8 cellular contexts compared by ENCODE assay signal in the genomic region with DNA sequence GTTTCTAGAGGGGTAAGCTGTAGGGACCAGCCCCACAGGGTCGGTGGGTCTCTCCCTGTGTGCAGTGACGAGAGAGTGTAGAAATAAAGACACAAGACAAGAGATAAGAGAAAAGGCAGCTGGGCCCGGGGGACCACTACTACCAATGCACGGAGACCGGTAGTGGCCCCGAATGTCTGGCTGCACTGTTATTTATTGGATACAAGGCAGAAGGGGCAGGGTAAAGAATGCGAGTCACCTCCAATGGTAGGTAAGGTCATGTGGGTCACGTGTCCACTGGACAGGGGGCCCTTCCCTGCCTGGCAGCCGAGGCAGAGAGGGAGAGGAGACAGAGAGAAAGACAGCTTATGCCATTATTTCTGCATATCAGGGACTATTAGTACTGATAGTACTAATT. TPM values are rescaled to one million over a fixed set of nuclear protein-coding genes. Genes with fewer than 3 reads are reported as not detected.
A peak's percentile ranks its signal among the peaks of the same experiment; 100 is the strongest.
DNase-seq lines count a peak whose midpoint lies in the region; FAIRE-seq and TF ChIP-seq lines count a peak whose summit lies in the region.
"Not testable (repeated sequence)": the region's sequence is repeated elsewhere in the genome, so short reads cannot be mapped to it uniquely, and the experiment has no call there.
"Had no signal": no experiment of that assay in that cellular context is flagged by ENCODE, and none has a peak within 500 bp of the region (broad histone marks: within the 10 kb centered on the region; RNA-seq: fewer than 3 reads in every experiment).

No MANE protein-coding gene starts in this region.

- not testable (repeated sequence) for H3K79me2 ChIP-seq in PC-9 (ENCODE audit: low read depth); mammary epithelial cell (ENCODE audit: insufficient read depth, low read length); keratinocyte (ENCODE audit: control insufficient read depth, insufficient read depth, low read length)

- FAIRE-seq in keratinocyte (lab: Jason Lieb, UNC): not testable (repeated sequence)

- not testable (repeated sequence) for H3K9me3 Mint-ChIP-seq in activated CD4-positive, alpha-beta memory T cell treated with anti-CD3 and anti-CD28 coated beads for 36 hours

- 93% methylated on average over 8 of the region's 9 CpGs for WGBS in mammary epithelial cell (ENCODE audit: low coverage, missing lambda C conversion rate)

- not testable (repeated sequence) for H3K27me3 Mint-ChIP-seq in activated CD4-positive, alpha-beta memory T cell treated with anti-CD3 and anti-CD28 coated beads for 36 hours

- H3K36me3 Mint-ChIP-seq in activated CD4-positive, alpha-beta memory T cell treated with anti-CD3 and anti-CD28 coated beads for 36 hours: not testable (repeated sequence)

- H3K4me2 ChIP-seq in BLaER1 treated with 17β-estradiol and CSF1 and Interleukin-3, amounts not matched to agents 10 nM and 100 nM: peak overlapping the region; percentile 83 to 100 (median 97)
- H3K4me2 ChIP-seq in PC-9 (peak overlapping the region; percentile 98), mammary epithelial cell (ENCODE audit: insufficient read depth, low read depth, low read length) (peak overlapping the region; percentile 83), keratinocyte (ENCODE audit: control insufficient read depth, extremely low read depth, insufficient read depth, low read depth, low read length) (peak overlapping the region; percentile 100)

- peak overlapping the region in 9 of 10 experiments; percentile 49 to 75 (median 60); a peak in 13 of 20 replicates for H3K4me3 ChIP-seq in BLaER1 treated with 17β-estradiol and CSF1 and Interleukin-3, amounts not matched to agents 10 nM and 100 nM
- H3K4me3 ChIP-seq in PC-9 (peak overlapping the region; percentile 78), keratinocyte (ENCODE audit: control insufficient read depth in 2 of 3, extremely low read depth in 1 of 3, insufficient read depth in 2 of 3, low read depth in 1 of 3, low read length in 3 of 3) (peak overlapping the region in 1 of 3 experiments; percentile 84)
- H3K4me3 ChIP-seq in mammary epithelial cell (replicated peaks in 1 of 3; ENCODE audit: insufficient read depth in 1 of 3, low read depth in 2 of 3, low read length in 3 of 3): not testable (repeated sequence)

- in situ Hi-C loops in mammary epithelial cell (cut with MboI; ENCODE audit: low sequenced_read_pairs in 2 of 2): not testable (repeated sequence)

- H2AFZ ChIP-seq in PC-9; mammary epithelial cell (ENCODE audit: low read depth, low read length); keratinocyte (ENCODE audit: control insufficient read depth, low read length): not testable (repeated sequence)

- peak overlapping the region; percentile 68 for H3K4me3 Mint-ChIP-seq in activated CD4-positive, alpha-beta memory T cell treated with anti-CD3 and anti-CD28 coated beads for 36 hours

- H4K20me1 ChIP-seq in BLaER1 treated with 17β-estradiol and CSF1 and Interleukin-3, amounts not matched to agents 10 nM and 100 nM; PC-9 (ENCODE audit: insufficient read depth); mammary epithelial cell (ENCODE audit: insufficient read depth, low read length); keratinocyte (ENCODE audit: control insufficient read depth, extremely low read depth, insufficient read depth, low read length): not testable (repeated sequence)

- H3K4me1 ChIP-seq in BLaER1 treated with 17β-estradiol and CSF1 and Interleukin-3, amounts not matched to agents 10 nM and 100 nM: peaks cover 41 to 92% (median 83%) of the 10 kb centered on the region in 10 experiments
- H3K4me1 ChIP-seq in PC-9 (replicated peaks; ENCODE audit: insufficient read depth): peaks cover 18% of the 10 kb centered on the region
- H3K4me1 ChIP-seq in mammary epithelial cell (ENCODE audit: insufficient read depth, low read length): not testable (repeated sequence)
- H3K4me1 ChIP-seq in keratinocyte (ENCODE audit: control insufficient read depth, extremely low read depth, insufficient read depth, low read length): peaks cover 11% of the 10 kb centered on the region

- BruUV-seq in PC-9 (replicated peaks; lab: Mats Ljungman, UMichigan); mammary epithelial cell (replicated peaks; lab: Mats Ljungman, UMichigan): not testable (repeated sequence)

- dilution Hi-C loops in mammary epithelial cell (cut with HindIII; ENCODE audit: low sequenced_read_pairs); keratinocyte (cut with MboI; ENCODE audit: extremely low pct_ligation_motif_present, low sequenced_read_pairs): not testable (repeated sequence)

- intact Hi-C loops in PC-9 (cut with micrococcal nuclease; ENCODE audit: unreplicated experiment); activated CD4-positive, alpha-beta memory T cell treated with anti-CD3 and anti-CD28 coated beads for 36 hours (cut with micrococcal nuclease); mammary epithelial cell (cut with micrococcal nuclease); posterior vena cava (cut with DNase I): not testable (repeated sequence)

- not testable (repeated sequence) for H3K9me2 ChIP-seq in PC-9 (ENCODE audit: insufficient read depth)

- not testable (repeated sequence) for DNase-seq in PC-9; activated CD4-positive, alpha-beta memory T cell treated with anti-CD3 and anti-CD28 coated beads for 36 hours; mammary epithelial cell; keratinocyte (ENCODE audit: low read depth, low spot score)
- peak; percentile 69 for DNase-seq in posterior vena cava (ENCODE audit: low spot score)

- H3K27ac ChIP-seq in BLaER1 treated with 17β-estradiol and CSF1 and Interleukin-3, amounts not matched to agents 10 nM and 100 nM: peak overlapping the region in 10 of 11 experiments; percentile 85 to 95 (median 89); a peak in 20 of 22 replicates
- peak overlapping the region; percentile 87 for H3K27ac ChIP-seq in KOPT-K1 (ENCODE audit: low read depth, low read length, poor library complexity, severe bottlenecking)
- H3K27ac ChIP-seq in PC-9: peak overlapping the region; percentile 84
- H3K27ac ChIP-seq in mammary epithelial cell (ENCODE audit: insufficient read depth, low read depth, low read length); keratinocyte (ENCODE audit: control insufficient read depth, insufficient read depth, low read length): not testable (repeated sequence)

- H3K9me1 ChIP-seq in keratinocyte (ENCODE audit: control insufficient read depth, extremely low read depth, insufficient read depth, low read length): not testable (repeated sequence)

- H3K9me3 ChIP-seq in BLaER1 treated with 17β-estradiol and CSF1 and Interleukin-3, amounts not matched to agents 10 nM and 100 nM (replicated peaks in 1 of 11); KOPT-K1 (ENCODE audit: insufficient read depth, low read length, poor library complexity, severe bottlenecking); PC-9 (ENCODE audit: insufficient read depth, low read depth); mammary epithelial cell (replicated peaks; ENCODE audit: insufficient read depth, low read length); keratinocyte (ENCODE audit: control insufficient read depth, low read depth, low read length): not testable (repeated sequence)

- CTCF ChIA-PET in PC-9 (lab: Charles Lee); activated CD4-positive, alpha-beta memory T cell treated with anti-CD3 and anti-CD28 coated beads for 36 hours (lab: Charles Lee); mammary epithelial cell (lab: Charles Lee; ENCODE audit: low non-redundant PET): not testable (repeated sequence)

- peak overlapping the region; percentile 72 to 85 (median 79); a peak in 21 of 22 replicates for H3K9ac ChIP-seq in BLaER1 treated with 17β-estradiol and CSF1 and Interleukin-3, amounts not matched to agents 10 nM and 100 nM
- not testable (repeated sequence) for H3K9ac ChIP-seq in mammary epithelial cell (ENCODE audit: insufficient read depth, low read length)
- H3K9ac ChIP-seq in keratinocyte (ENCODE audit: control insufficient read depth, extremely low read depth, insufficient read depth, low read length): peak overlapping the region; percentile 83

- not testable (repeated sequence) for H3K4me1 Mint-ChIP-seq in activated CD4-positive, alpha-beta memory T cell treated with anti-CD3 and anti-CD28 coated beads for 36 hours (ENCODE audit: low read depth)

- POLR2A ChIA-PET in PC-9 (lab: Charles Lee; ENCODE audit: unreplicated experiment); activated CD4-positive, alpha-beta memory T cell treated with anti-CD3 and anti-CD28 coated beads for 36 hours (lab: Charles Lee): not testable (repeated sequence)

- peaks cover 9 to 27% (median 18%) of the 10 kb centered on the region in 11 experiments for H3K36me3 ChIP-seq in BLaER1 treated with 17β-estradiol and CSF1 and Interleukin-3, amounts not matched to agents 10 nM and 100 nM
- peaks cover 29% of the 10 kb centered on the region for H3K36me3 ChIP-seq in KOPT-K1 (ENCODE audit: insufficient read depth, low read length)
- H3K36me3 ChIP-seq in PC-9 (ENCODE audit: low read depth); mammary epithelial cell (ENCODE audit: insufficient read depth, low read length); keratinocyte (ENCODE audit: control insufficient read depth in 2 of 2, extremely low read depth in 1 of 2, insufficient read depth in 2 of 2, low read length in 2 of 2): not testable (repeated sequence)

- not testable (repeated sequence) for TF ChIP-seq CTCF in PC-9 (conservative IDR thresholded peaks at IDR 0.05); mammary epithelial cell (conservative IDR thresholded peaks at IDR 0.05 in 1 of 2, IDR thresholded peaks at IDR 0.05 in 1 of 2; ENCODE audit: extremely low read depth in 1 of 2, insufficient read depth in 1 of 2, low read depth in 1 of 2, low read length in 2 of 2); keratinocyte (optimal IDR thresholded peaks at IDR 0.05 in 1 of 3, IDR thresholded peaks at IDR 0.05 in 1 of 3, conservative IDR thresholded peaks at IDR 0.05 in 1 of 3; ENCODE audit: extremely low read depth in 1 of 3, insufficient read depth in 2 of 3, low read length in 3 of 3)

- H3F3A ChIP-seq in PC-9 (ENCODE audit: insufficient read depth, low read depth): peaks cover 46% of the 10 kb centered on the region; the same call in 1 of the 2 replicates

- H3K27me3 ChIP-seq in BLaER1 treated with 17β-estradiol and CSF1 and Interleukin-3, amounts not matched to agents 10 nM and 100 nM; PC-9 (ENCODE audit: insufficient read depth, low read depth); mammary epithelial cell (ENCODE audit: insufficient read depth, low read length); keratinocyte (ENCODE audit: control insufficient read depth, extremely low read depth, insufficient read depth, low read length): not testable (repeated sequence)

- H3K27ac Mint-ChIP-seq in activated CD4-positive, alpha-beta memory T cell treated with anti-CD3 and anti-CD28 coated beads for 36 hours: not testable (repeated sequence)

RNA-seq across cellular contexts. Expression of a gene that starts 2.9 kb away (rescaled TPM):
- 11.5 and 16.9 TPM in 2 replicates for total RNA-seq in PC-9 (2021)
- total RNA-seq in activated CD4-positive, alpha-beta memory T cell treated with anti-CD3 and anti-CD28 coated beads for 36 hours: under 1 TPM; 0.50 to 0.56 TPM
- 1 to 10 TPM; 1.2 TPM for total RNA-seq in mammary epithelial cell
- 1.1 TPM for polyA plus RNA-seq in mammary epithelial cell
- polyA minus RNA-seq in mammary epithelial cell: 1.2 TPM
- 1.2 to 2.2 TPM (median 2.0 TPM) in 3 replicates for polyA plus RNA-seq in keratinocyte
- polyA plus RNA-seq in keratinocyte (2011; ENCODE audit: low read depth): 2.0 TPM
- 2.6 and 3.6 TPM in 2 replicates for polyA plus RNA-seq in keratinocyte (2011; cell fraction: cytosol; rRNA removed)
- 1.7 and 2.4 TPM in 2 replicates for polyA plus RNA-seq in keratinocyte (2011; cell fraction: nucleus; rRNA removed)
- 1.5 and 2.2 TPM in 2 replicates for polyA plus RNA-seq in keratinocyte (2012; ENCODE audit: low replicate concordance)
- 0.99 to 2.9 TPM (median 1.8 TPM) in 3 replicates for polyA minus RNA-seq in keratinocyte
- 4.0 TPM for polyA minus RNA-seq in keratinocyte (2011; cell fraction: cytosol; rRNA and poly(A)+ RNA removed)
- polyA minus RNA-seq in keratinocyte (2011; cell fraction: nucleus; rRNA and poly(A)+ RNA removed): 0.11 and 0.54 TPM in 2 replicates
- 1 to 10 TPM; 1.2 to 1.6 TPM for total RNA-seq in posterior vena cava
- total RNA-seq: RPMI7951 had no signal

RNA-seq across cellular contexts. Expression of a gene that starts 40.2 kb away (rescaled TPM):
- total RNA-seq in PC-9 (2021) (33.0 and 34.7 TPM in 2 replicates), mammary epithelial cell (10 to 100 TPM; 11.3 to 21.6 TPM), posterior vena cava (10 to 100 TPM; 12.7 to 16.9 TPM)
- 10 to 100 TPM; 14.4 to 15.8 TPM for total RNA-seq in activated CD4-positive, alpha-beta memory T cell treated with anti-CD3 and anti-CD28 coated beads for 36 hours
- polyA plus RNA-seq in mammary epithelial cell (6.4 TPM), keratinocyte (6.5 to 9.1 TPM (median 7.8 TPM) in 3 replicates)
- polyA minus RNA-seq in mammary epithelial cell (2.6 TPM), keratinocyte (2.7 to 14.5 TPM (median 6.9 TPM) in 3 replicates)
- 26.8 TPM for polyA plus RNA-seq in keratinocyte (2011; ENCODE audit: low read depth)
- 3.7 and 5.4 TPM in 2 replicates for polyA plus RNA-seq in keratinocyte (2011; cell fraction: cytosol; rRNA removed)
- polyA plus RNA-seq in keratinocyte (2011; cell fraction: nucleus; rRNA removed): 28.5 and 31.0 TPM in 2 replicates
- 6.1 and 12.9 TPM in 2 replicates for polyA plus RNA-seq in keratinocyte (2012; ENCODE audit: low replicate concordance)
- polyA minus RNA-seq in keratinocyte (2011; cell fraction: cytosol; rRNA and poly(A)+ RNA removed): 9.2 TPM
- polyA minus RNA-seq in keratinocyte (2011; cell fraction: nucleus; rRNA and poly(A)+ RNA removed): 5.3 and 12.4 TPM in 2 replicates
